In the genomic region with DNA sequence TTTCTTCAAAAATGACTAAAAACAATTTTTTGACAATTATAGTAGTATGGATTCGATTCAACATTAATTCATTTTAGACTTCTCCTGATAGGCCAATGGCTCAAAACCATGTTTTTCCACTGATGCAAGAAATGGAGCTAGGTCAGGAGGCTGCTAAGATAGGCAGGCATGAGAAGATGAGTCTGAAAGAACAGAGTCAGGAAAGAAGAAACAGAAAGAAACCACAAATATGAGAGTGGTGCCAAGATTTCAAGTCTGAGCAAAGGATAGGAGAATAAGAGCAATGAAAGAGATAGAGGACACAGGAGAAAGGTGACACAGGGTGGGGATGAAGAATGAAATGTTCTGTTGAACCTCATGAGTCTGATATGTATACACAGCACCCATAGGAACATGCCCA, we compare ENCODE assay signal across 24 cellular contexts.
"Had no signal": no experiment of that assay in that cellular context is flagged by ENCODE, and none has a peak within 500 bp of the region (broad histone marks: within the 10 kb centered on the region; RNA-seq: fewer than 3 reads in every experiment).

No MANE protein-coding gene starts in this region.

- H3K27ac ChIP-seq: ascending aorta, coronary artery, gastrocnemius medialis, thyroid gland, WERI-Rb-1 had no signal

- H3K4me3 Mint-ChIP-seq: activated T-cell treated with anti-CD3 and anti-CD28 coated beads, Interleukin-2, amount 50 U/mL, for 24 hours; activated T-helper 17 cell treated with anti-CD3 and anti-CD28 coated beads, Interleukin-2, amount 50 U/mL, for 72 hours; naive thymus-derived CD4-positive, alpha-beta T cell; neural crest cell; T-cell; T-helper 2 cell treated with Interferon-gamma antibody and Interleukin-4, amounts not matched to agents 5 μg/mL and 100 μg/mL, for 36 hours had no signal

- H3K9me2 ChIP-seq: SK-N-SH had no signal

- H3K4me1 ChIP-seq: ascending aorta, gastrocnemius medialis, thyroid gland had no signal

- H3K4me3 ChIP-seq: ascending aorta, coronary artery, gastrocnemius medialis, thyroid gland had no signal

- H3K36me3 ChIP-seq: thyroid gland, WERI-Rb-1 had no signal

- H3K27me3 Mint-ChIP-seq: activated T-cell treated with anti-CD3 and anti-CD28 coated beads, Interleukin-2, amount 50 U/mL, for 24 hours; activated T-helper 17 cell treated with anti-CD3 and anti-CD28 coated beads, Interleukin-2, amount 50 U/mL, for 72 hours; naive thymus-derived CD4-positive, alpha-beta T cell; T-cell had no signal

- DNase-seq: activated CD4-positive, alpha-beta T cell treated with anti-CD3 and anti-CD28 coated beads, Interleukin-2, amount 50 U/mL, for 4 hours; activated CD8-positive, alpha-beta memory T cell treated with anti-CD3 and anti-CD28 coated beads for 24 hours; activated CD8-positive, alpha-beta memory T cell treated with anti-CD3 and anti-CD28 coated beads, Interleukin-2, amount 50 U/mL, for 4 hours; activated T-cell treated with anti-CD3 and anti-CD28 coated beads, Interleukin-2, amount 50 U/mL, for 24 hours; gastrocnemius medialis; hippocampal formation; islet precursor cell; left colon; mesendoderm; naive thymus-derived CD4-positive, alpha-beta T cell; posterior cingulate gyrus; SK-N-SH; stimulated activated CD4-positive, alpha-beta T cell treated with anti-CD3 and anti-CD28 coated beads, Interleukin-4, amount 100 ng/mL, for 1 hour; stimulated activated naive CD4-positive, alpha-beta T cell; T-cell; thyroid gland; WERI-Rb-1 had no signal

- H3K4me2 ChIP-seq: SK-N-SH had no signal

- ATAC-seq: activated naive CD4-positive, alpha-beta T cell treated with anti-CD3 and anti-CD28 coated beads, Interleukin-2, amount 50 U/mL, for 72 hours; activated T-helper 17 cell treated with anti-CD3 and anti-CD28 coated beads, Interleukin-2, amount 50 U/mL, for 72 hours; gastrocnemius medialis; left colon; naive thymus-derived CD4-positive, alpha-beta T cell; sciatic nerve; T-cell had no signal

- H3K9me3 ChIP-seq: ascending aorta, gastrocnemius medialis, SK-N-SH, thyroid gland had no signal

- H3K27ac Mint-ChIP-seq: activated naive CD4-positive, alpha-beta T cell treated with anti-CD3 and anti-CD28 coated beads, Interleukin-2, amount 50 U/mL, for 72 hours; activated T-cell treated with anti-CD3 and anti-CD28 coated beads, Interleukin-2, amount 50 U/mL, for 24 hours; activated T-helper 17 cell treated with anti-CD3 and anti-CD28 coated beads, Interleukin-2, amount 50 U/mL, for 72 hours; naive thymus-derived CD4-positive, alpha-beta T cell; T-cell; T-helper 2 cell treated with Interferon-gamma antibody and Interleukin-4, amounts not matched to agents 5 μg/mL and 100 μg/mL, for 36 hours had no signal

- H3K27me3 ChIP-seq: ascending aorta, gastrocnemius medialis, thyroid gland had no signal

- H3K4me1 Mint-ChIP-seq: activated T-helper 17 cell treated with anti-CD3 and anti-CD28 coated beads, Interleukin-2, amount 50 U/mL, for 72 hours; neural crest cell; T-cell had no signal

- H3K9ac ChIP-seq: SK-N-SH had no signal
